8 cellular contexts compared by ENCODE assay signal in the genomic region with DNA sequence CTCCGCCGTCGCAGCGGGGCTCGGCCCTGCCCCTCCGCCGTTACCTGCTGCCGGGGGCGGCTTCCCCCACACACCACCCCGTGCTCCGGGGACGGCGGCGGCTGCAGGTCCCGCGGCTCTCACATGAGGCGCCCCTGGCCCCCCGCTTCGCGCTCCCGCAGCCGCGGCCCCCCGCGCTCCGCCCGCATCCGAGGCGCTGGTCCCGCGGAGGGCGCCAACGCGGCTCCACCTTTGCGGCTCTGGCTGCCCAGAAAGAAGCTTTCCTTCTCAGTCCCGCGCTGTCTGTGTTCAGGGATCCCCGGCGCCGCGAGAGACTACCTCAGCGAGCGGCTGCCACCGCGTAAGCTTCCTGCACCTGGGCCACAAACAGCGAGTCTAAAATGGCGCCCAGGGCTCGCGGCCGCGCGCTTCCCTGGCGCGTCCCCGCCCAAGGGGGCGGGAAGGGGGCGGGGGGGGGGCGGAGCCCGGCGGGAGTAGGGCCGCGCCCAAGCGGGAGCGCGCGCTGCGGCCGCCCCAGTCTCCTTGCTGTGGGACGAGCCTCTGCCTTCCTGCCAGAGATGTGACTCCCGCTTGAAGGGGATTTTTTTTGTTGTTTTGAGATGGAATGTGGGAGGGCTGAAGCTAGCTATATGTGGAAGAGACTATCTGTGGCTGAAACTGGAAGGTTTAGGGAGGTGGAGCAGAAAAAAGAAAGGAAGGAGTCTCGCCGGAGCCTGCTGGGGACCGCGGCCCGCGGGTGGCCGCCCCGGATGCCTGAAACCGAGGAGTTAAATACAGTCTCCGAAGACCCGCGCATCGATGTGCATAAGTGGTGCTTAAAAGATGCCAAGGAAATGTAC. TPM values are rescaled to one million over a fixed set of nuclear protein-coding genes. Genes with fewer than 3 reads are reported as not detected.
A peak's percentile ranks its signal among the peaks of the same experiment; 100 is the strongest.
DNase-seq lines count a peak whose midpoint lies in the region; ATAC-seq and TF ChIP-seq lines count a peak whose summit lies in the region.

A gene with protein sequence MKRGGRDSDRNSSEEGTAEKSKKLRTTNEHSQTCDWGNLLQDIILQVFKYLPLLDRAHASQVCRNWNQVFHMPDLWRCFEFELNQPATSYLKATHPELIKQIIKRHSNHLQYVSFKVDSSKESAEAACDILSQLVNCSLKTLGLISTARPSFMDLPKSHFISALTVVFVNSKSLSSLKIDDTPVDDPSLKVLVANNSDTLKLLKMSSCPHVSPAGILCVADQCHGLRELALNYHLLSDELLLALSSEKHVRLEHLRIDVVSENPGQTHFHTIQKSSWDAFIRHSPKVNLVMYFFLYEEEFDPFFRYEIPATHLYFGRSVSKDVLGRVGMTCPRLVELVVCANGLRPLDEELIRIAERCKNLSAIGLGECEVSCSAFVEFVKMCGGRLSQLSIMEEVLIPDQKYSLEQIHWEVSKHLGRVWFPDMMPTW (minus strand): TSS at position 377 of the 839 bp plus-strand sequence. CDS start 5,299 bp downstream, outside the sequence.

- H3K27ac ChIP-seq in OCI-LY3 (ENCODE audit: low read length) = peak within 1 kb of the TSS; percentile 75

- H3K27ac Mint-ChIP-seq in Calu3 (ENCODE audit: unreplicated experiment) = peak within 1 kb of the TSS; percentile 81
- H3K27ac Mint-ChIP-seq in endothelial cell (ENCODE audit: unreplicated experiment) = peak within 1 kb of the TSS; percentile 93

- H3K4me1 Mint-ChIP-seq in Calu3 (ENCODE audit: low read depth, unreplicated experiment) (peaks cover 8% of the 10 kb centered on the region), endothelial cell (ENCODE audit: unreplicated experiment) (peaks cover 35% of the 10 kb centered on the region)

- CTCF ChIA-PET in Calu3 (lab: Charles Lee) = interaction anchor here (0.7 to 1.2 kb wide), 2 partner anchors 28 to 451 kb away, joined by 3 to 4 read pairs; no protein-coding TSS in a partner anchor

- no peak for TF ChIP-seq CTCF in Calu3 (IDR thresholded peaks at IDR 0.05; ENCODE audit: unreplicated experiment)
- TF ChIP-seq CTCF in OCI-LY3 (IDR thresholded peaks at IDR 0.05; ENCODE audit: low read depth, low read length) = no peak
- no peak for TF ChIP-seq CTCF in endothelial cell (IDR thresholded peaks at IDR 0.05; ENCODE audit: unreplicated experiment)

- no peaks in the 10 kb centered on the region for H3K27me3 ChIP-seq in OCI-LY3 (ENCODE audit: low read depth, low read length)

- peaks cover 44% of the 10 kb centered on the region for H3K79me2 ChIP-seq in OCI-LY3 (ENCODE audit: low read length)

- H2AFZ ChIP-seq in OCI-LY3 (ENCODE audit: low read depth, low read length) = peak within 1 kb of the TSS; percentile 99

- no peaks in the 10 kb centered on the region for H3K9me3 ChIP-seq in OCI-LY3 (ENCODE audit: insufficient read depth, low read length)

- ATAC-seq in GM21390 (IDR thresholded peaks at IDR 0.05; ENCODE audit: unreplicated experiment) = peak; percentile 56

- H4K20me1 ChIP-seq in OCI-LY3 (ENCODE audit: insufficient read depth, low read length) = peaks cover 43% of the 10 kb centered on the region

- H3K4me1 ChIP-seq in OCI-LY3 (ENCODE audit: low read length) = peaks cover 13% of the 10 kb centered on the region

- no peaks in the 10 kb centered on the region for H3K36me3 ChIP-seq in OCI-LY3 (replicated peaks; ENCODE audit: low read depth, low read length)

- H3K27me3 Mint-ChIP-seq in Calu3 (ENCODE audit: unreplicated experiment) = no peaks in the 10 kb centered on the region
- H3K27me3 Mint-ChIP-seq in endothelial cell (ENCODE audit: unreplicated experiment) = peaks cover 2% of the 10 kb centered on the region

- BruUV-seq in Calu3 (replicated peaks; lab: Mats Ljungman, UMichigan) = TSS peak; percentile 63

- peak within 1 kb of the TSS; percentile 86 for H3K4me3 ChIP-seq in OCI-LY3 (ENCODE audit: low read length)

- intact Hi-C loops in Calu3 (cut with micrococcal nuclease; ENCODE audit: unreplicated experiment) = no loop called here

- peak within 1 kb of the TSS; percentile 89 for H3K9ac ChIP-seq in OCI-LY3 (ENCODE audit: low read length)

- H3K36me3 Mint-ChIP-seq in Calu3 (ENCODE audit: insufficient read depth, unreplicated experiment) (peaks cover 15% of the 10 kb centered on the region), endothelial cell (ENCODE audit: low read depth, unreplicated experiment) (peaks cover 3% of the 10 kb centered on the region)

- H3K9me3 Mint-ChIP-seq in Calu3 (ENCODE audit: low read depth, unreplicated experiment) = no peaks in the 10 kb centered on the region
- H3K9me3 Mint-ChIP-seq in endothelial cell (ENCODE audit: unreplicated experiment) = no peaks in the 10 kb centered on the region

- H3K4me2 ChIP-seq in OCI-LY3 (ENCODE audit: low read length) = peak within 1 kb of the TSS; percentile 90

- DNase-seq in Calu3 = peak; percentile 49
- DNase-seq in HUDEP-2 (lab: John Stamatoyannopoulos, UW; ENCODE audit: unreplicated experiment in 76 of 76) = peak in 75 of 76 experiments; percentile 4 to 86 (median 70)
- peak; percentile 90 for DNase-seq in activated CD8-positive, alpha-beta memory T cell treated with anti-CD3 and anti-CD28 coated beads, Interleukin-2, amount 50 U/mL, for 48 hours
- DNase-seq in endothelial cell (ENCODE audit: low spot score) = peak; percentile 84
- DNase-seq in midbrain (lab: John Stamatoyannopoulos, UW) = peak; percentile 88
- peak; percentile 70 to 79 for DNase-seq in stimulated activated CD8-positive, alpha-beta memory T cell treated with anti-CD3 and anti-CD28 coated beads, Interleukin-15, amount 100 ng/mL, for 48 hours (ENCODE audit: low read depth in 2 of 2)

- peak within 1 kb of the TSS; percentile 92 for H3K4me3 Mint-ChIP-seq in Calu3 (ENCODE audit: low read depth, unreplicated experiment)
- H3K4me3 Mint-ChIP-seq in endothelial cell (ENCODE audit: unreplicated experiment) = peak within 1 kb of the TSS; percentile 97

RNA-seq across cellular contexts. Expression of the gene that starts here (rescaled TPM):
- total RNA-seq in Calu3 (2022) (8.8 and 10.9 TPM in 2 replicates), endothelial cell (ENCODE audit: unreplicated experiment) (27.5 TPM)

Comparison
In these comparisons a context has a peak if more than half of its experiments do, and no peak if none do; other contexts are left out.
1. Peak in every context shown above with its lines: DNase-seq, ATAC-seq, H3K4me3 ChIP-seq and H3K27ac ChIP-seq.